1 cellular context compared by ENCODE assay signal in the genomic region with DNA sequence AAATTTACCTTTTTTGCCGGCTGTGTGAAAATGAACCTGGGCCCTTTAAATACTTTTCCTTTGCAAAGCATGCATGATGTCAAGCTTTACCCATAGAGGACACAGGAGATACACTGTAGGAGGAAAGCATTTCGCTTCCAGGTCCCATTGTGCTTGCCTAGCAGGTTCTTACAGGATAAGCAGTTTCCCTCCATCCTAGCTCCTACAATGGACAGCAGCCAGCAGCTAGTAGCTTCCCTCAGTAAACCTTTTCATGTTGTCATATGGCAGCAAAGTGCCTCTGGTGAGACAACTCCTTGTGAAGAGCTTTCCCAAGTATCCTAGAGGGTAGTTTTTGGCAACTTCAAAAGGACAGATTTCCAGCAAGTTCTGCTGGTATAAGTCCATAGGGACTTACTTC.
TF ChIP-seq lines count a peak whose summit lies in the region.

No MANE protein-coding gene starts in this region.

TF ChIP-seq in WTC11, 78 proteins besides CTCF, POLR2A, EP300 and RAD21 (continued from another document):
- TF ChIP-seq, protein P1, sequence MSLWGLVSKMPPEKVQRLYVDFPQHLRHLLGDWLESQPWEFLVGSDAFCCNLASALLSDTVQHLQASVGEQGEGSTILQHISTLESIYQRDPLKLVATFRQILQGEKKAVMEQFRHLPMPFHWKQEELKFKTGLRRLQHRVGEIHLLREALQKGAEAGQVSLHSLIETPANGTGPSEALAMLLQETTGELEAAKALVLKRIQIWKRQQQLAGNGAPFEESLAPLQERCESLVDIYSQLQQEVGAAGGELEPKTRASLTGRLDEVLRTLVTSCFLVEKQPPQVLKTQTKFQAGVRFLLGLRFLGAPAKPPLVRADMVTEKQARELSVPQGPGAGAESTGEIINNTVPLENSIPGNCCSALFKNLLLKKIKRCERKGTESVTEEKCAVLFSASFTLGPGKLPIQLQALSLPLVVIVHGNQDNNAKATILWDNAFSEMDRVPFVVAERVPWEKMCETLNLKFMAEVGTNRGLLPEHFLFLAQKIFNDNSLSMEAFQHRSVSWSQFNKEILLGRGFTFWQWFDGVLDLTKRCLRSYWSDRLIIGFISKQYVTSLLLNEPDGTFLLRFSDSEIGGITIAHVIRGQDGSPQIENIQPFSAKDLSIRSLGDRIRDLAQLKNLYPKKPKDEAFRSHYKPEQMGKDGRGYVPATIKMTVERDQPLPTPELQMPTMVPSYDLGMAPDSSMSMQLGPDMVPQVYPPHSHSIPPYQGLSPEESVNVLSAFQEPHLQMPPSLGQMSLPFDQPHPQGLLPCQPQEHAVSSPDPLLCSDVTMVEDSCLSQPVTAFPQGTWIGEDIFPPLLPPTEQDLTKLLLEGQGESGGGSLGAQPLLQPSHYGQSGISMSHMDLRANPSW (CRISPR knock-in tag; conservative IDR thresholded peaks at IDR 0.05; ENCODE audit: low read depth): no peak
- TF ChIP-seq ZNF671 (CRISPR knock-in tag; IDR thresholded peaks at IDR 0.05) (no peak), HMGA2 (CRISPR knock-in tag; IDR thresholded peaks at IDR 0.05) (no peak), GTF2I (CRISPR knock-in tag; conservative IDR thresholded peaks at IDR 0.05) (no peak), ZNF219 (CRISPR knock-in tag; IDR thresholded peaks at IDR 0.05; ENCODE audit: borderline replicate concordance) (no peak)
TF ChIP-seq in WTC11: peak in this region for 0.
